In genomic region chr3:108416111-108416869, GRCh38 we compare ENCODE assay signal across 19 cellular contexts.
"Had no signal": no experiment of that assay in that cellular context is flagged by ENCODE, and none has a peak within 500 bp of the region (broad histone marks: within the 10 kb centered on the region; RNA-seq: fewer than 3 reads in every experiment).

No MANE protein-coding gene starts in this region.

- DNase-seq: activated CD4-positive, alpha-beta memory T cell treated with anti-CD3 and anti-CD28 coated beads, Interleukin-2, amount 10 ng/mL, durations not matched to agents 7 days and 5 days; activated CD8-positive, alpha-beta memory T cell treated with anti-CD3 and anti-CD28 coated beads, Interleukin-2, amount 50 U/mL, for 48 hours; activated effector memory CD4-positive, alpha-beta T cell treated with anti-CD3 and anti-CD28 coated beads, Interleukin-2, amount 50 U/mL, for 16 hours; amniotic stem cell; brain microvascular endothelial cell; heart left ventricle; mammary epithelial cell; mucosa of descending colon; naive thymus-derived CD8-positive, alpha-beta T cell; posterior cingulate gyrus; T-helper 17 cell; trophoblast cell had no signal

- H3K27ac ChIP-seq: brain microvascular endothelial cell, heart left ventricle, neutrophil, right atrium auricular region, skin epidermis had no signal

- H3K9me3 ChIP-seq: heart left ventricle, mucosa of descending colon, neutrophil, right atrium auricular region had no signal

- H3K4me1 Mint-ChIP-seq: naive thymus-derived CD8-positive, alpha-beta T cell had no signal

- H3K36me3 ChIP-seq: brain microvascular endothelial cell, heart left ventricle, neutrophil, right atrium auricular region had no signal

- FAIRE-seq: frontal cortex, islet of Langerhans, TTC549 had no signal

- H3K36me3 Mint-ChIP-seq: naive thymus-derived CD8-positive, alpha-beta T cell had no signal

- H3K27ac Mint-ChIP-seq: activated CD4-positive, alpha-beta memory T cell treated with anti-CD3 and anti-CD28 coated beads, Interleukin-2, amount 10 ng/mL, durations not matched to agents 7 days and 5 days; naive thymus-derived CD8-positive, alpha-beta T cell; T-helper 17 cell had no signal

- H3K27me3 ChIP-seq: brain microvascular endothelial cell, heart left ventricle, neutrophil, right atrium auricular region had no signal

- H3K4me3 ChIP-seq: heart left ventricle, mucosa of descending colon, right atrium auricular region, skin epidermis had no signal

- H3K4me1 ChIP-seq: heart left ventricle, right atrium auricular region had no signal

- ATAC-seq: left lobe of liver; mucosa of descending colon; naive thymus-derived CD8-positive, alpha-beta T cell; T-helper 17 cell had no signal

- H3K4me3 Mint-ChIP-seq: activated CD4-positive, alpha-beta memory T cell treated with anti-CD3 and anti-CD28 coated beads, Interleukin-2, amount 10 ng/mL, durations not matched to agents 7 days and 5 days; naive thymus-derived CD8-positive, alpha-beta T cell; T-helper 17 cell had no signal

- H3K9me3 Mint-ChIP-seq: activated CD4-positive, alpha-beta memory T cell treated with anti-CD3 and anti-CD28 coated beads, Interleukin-2, amount 10 ng/mL, durations not matched to agents 7 days and 5 days had no signal
